In the genomic region with DNA sequence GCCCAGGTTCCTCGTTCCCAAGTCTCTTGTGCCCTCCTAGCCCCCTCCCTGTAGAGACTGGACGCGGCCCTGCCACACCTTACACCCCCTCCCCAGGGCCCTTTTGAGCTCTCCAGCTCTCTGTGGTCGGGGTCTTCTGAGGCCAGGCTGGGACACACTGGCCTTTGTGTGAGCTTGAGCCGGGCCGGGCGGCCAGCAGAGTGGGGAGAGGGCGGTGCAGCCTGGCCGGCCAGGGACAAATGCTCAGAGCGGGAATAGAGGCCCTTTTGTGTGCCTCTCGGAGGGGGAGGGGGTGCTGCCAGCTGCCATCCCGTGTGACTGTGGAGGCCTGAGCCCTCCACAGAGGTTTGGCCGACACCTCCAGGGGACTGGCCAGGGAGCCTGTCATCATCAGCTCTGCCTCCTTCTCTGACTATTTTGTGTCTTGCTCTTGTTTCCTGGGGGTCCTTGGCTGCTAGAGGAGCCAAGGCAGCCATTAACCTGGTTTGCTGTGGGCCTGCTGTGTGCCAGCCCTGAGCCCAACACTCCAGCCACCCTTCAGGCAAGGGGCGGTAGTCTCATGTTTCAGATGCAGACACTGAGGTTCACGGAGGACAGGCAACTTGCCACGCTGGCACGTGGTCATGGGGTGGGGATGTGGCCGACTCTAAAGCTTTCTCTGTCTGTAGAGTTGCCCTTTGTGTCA, we compare ENCODE assay signal across 13 cellular contexts. TPM values are rescaled to one million over a fixed set of nuclear protein-coding genes. Genes with fewer than 3 reads are reported as not detected.
DNase-seq lines count a peak whose midpoint lies in the region; ATAC-seq, FAIRE-seq and TF ChIP-seq lines count a peak whose summit lies in the region.
"Had no signal": no experiment of that assay in that cellular context is flagged by ENCODE, and none has a peak within 500 bp of the region (broad histone marks: within the 10 kb centered on the region; RNA-seq: fewer than 3 reads in every experiment).

No MANE protein-coding gene starts in this region.

- intact Hi-C loops in Right ventricle myocardium superior (cut with DNase I), result no loop called here
- intact Hi-C loops in heart right ventricle (cut with DNase I), result no loop called here

- H3K27ac ChIP-seq in heart right ventricle, result peak overlapping the region in 1 of 10 donors; percentile 35
- H3K27ac ChIP-seq: prostate gland, thyroid gland had no signal

- H3K9me3 ChIP-seq in heart right ventricle, result no peaks in the 10 kb centered on the region
- H3K9me3 ChIP-seq: prostate gland, thyroid gland had no signal

- no peaks in the 10 kb centered on the region for H3K27me3 ChIP-seq in heart right ventricle
- H3K27me3 ChIP-seq: thyroid gland had no signal

- peaks cover 4 to 32% (median 13%) of the 10 kb centered on the region in 9 donors for H3K4me1 ChIP-seq in heart right ventricle
- H3K4me1 ChIP-seq: prostate gland, thyroid gland had no signal

- TF ChIP-seq CTCF in heart right ventricle (IDR thresholded peaks at IDR 0.05), result no peak

- DNase-seq in Right ventricle myocardium superior (peak; percentile 46), heart right ventricle (no peak), epidermal melanocyte (ENCODE audit: insufficient read length, low spot score) (peak; percentile 62), middle frontal gyrus (ENCODE audit: extremely low spot score, low spot score) (peak; percentile 85), H54 (ENCODE audit: insufficient read length, low spot score) (no peak), UCSD-AML1 (lab: John Stamatoyannopoulos, UW; ENCODE audit: unreplicated experiment) (no peak), NCI-H1105 (lab: John Stamatoyannopoulos, UW) (no peak), NOMO-1 treated with DMSO at 0.1 percent for 48 hours (lab: John Stamatoyannopoulos, UW; ENCODE audit: unreplicated experiment) (no peak)
- DNase-seq: central memory CD4-positive, alpha-beta T cell; left colon; thyroid gland had no signal

- ATAC-seq in Right ventricle myocardium superior (ENCODE audit: poor library complexity), result no peak
- ATAC-seq in heart right ventricle, result no peak
- ATAC-seq: left colon had no signal

- FAIRE-seq in H54 (lab: Jason Lieb, UNC), result no peak
- FAIRE-seq: GM18507 had no signal

- H3K36me3 ChIP-seq in heart right ventricle, result no peaks in the 10 kb centered on the region
- H3K36me3 ChIP-seq: prostate gland, thyroid gland had no signal

- WGBS in heart right ventricle, 2 donors, result 71 to 75% methylated on average over 18 of the region's 18 CpGs

- TF ChIP-seq POLR2A in H54 (IDR thresholded peaks at IDR 0.05; ENCODE audit: low read depth, low read length), result no peak

- no peak overlapping the region for H3K4me3 ChIP-seq in heart right ventricle
- H3K4me3 ChIP-seq: prostate gland, thyroid gland had no signal

RNA-seq across cellular contexts. Expression of gene FAM222A, which starts 13.6 kb away (rescaled TPM):
- total RNA-seq in Right ventricle myocardium superior (25.0 TPM), heart right ventricle (10 to 100 TPM in 5 of 10 donors, 1 to 10 TPM in 5; 3.4 to 26.0 (median 8.6) TPM)
- 1 to 10 TPM; 2.7 to 6.2 TPM for polyA plus RNA-seq in heart right ventricle

Comparison
In these comparisons a context has a peak if more than half of its experiments do, and no peak if none do; other contexts are left out.
1. DNase-seq: peak in Right ventricle myocardium superior (single experiment), epidermal melanocyte (single experiment) and middle frontal gyrus (single experiment); none in heart right ventricle (0 of 2), H54 (single experiment), UCSD-AML1 (single experiment), NCI-H1105 (single experiment) and NOMO-1 treated with DMSO at 0.1 percent for 48 hours (single experiment).